Comparison of ENCODE assay signal across 1 cellular context in genomic region chr10:32056136-32057040, GRCh38.
TF ChIP-seq lines count a peak whose summit lies in the region.

Gene KIF5B, minus strand, starts transcription at chr10:32056425. Its CDS starts 452 bp downstream, at chr10:32055973.

TF ChIP-seq in HEK293, 187 proteins besides CTCF, POLR2A, EP300 and RAD21 (continued from another document):
- TF ChIP-seq ATF2 (tag by site-specific recombination; IDR thresholded peaks at IDR 0.05; ENCODE audit: low read depth) (no peak), ZNF335 (tag by site-specific recombination; conservative IDR thresholded peaks at IDR 0.05) (peak; percentile 59; the same call in 1 of the 2 replicates), ZNF280D (tag by site-specific recombination; IDR thresholded peaks at IDR 0.05) (peak; percentile 34; the same call in 1 of the 2 replicates)
